8 cellular contexts compared by ENCODE assay signal in the genomic region with DNA sequence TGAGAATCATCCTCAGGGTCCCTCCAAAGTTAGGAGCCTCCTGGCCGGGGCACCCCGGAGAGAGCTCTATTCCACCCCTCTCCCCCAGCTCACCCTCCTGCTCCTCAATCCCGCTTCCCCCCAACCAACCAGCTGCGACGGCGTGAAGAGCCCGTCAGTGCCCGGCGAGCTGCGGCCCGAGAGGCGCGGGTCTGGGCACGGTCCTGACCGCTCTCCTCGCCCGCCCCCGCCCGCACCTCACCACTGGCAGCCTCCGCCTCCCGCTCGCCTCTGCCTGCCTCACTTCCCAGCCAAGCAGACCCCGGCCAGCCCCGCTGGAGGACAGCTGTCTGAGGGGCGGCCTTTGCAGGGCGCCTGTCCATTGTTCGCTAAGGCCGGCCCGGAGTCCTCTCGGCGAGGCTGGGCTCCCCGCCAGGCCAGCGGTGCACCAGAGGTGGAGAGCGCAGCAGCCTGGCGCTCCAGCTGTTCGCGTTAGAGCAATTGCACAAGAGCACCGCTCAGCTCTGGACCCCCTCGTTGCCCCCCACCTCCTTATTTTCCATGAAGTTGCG. TPM values are rescaled to one million over a fixed set of nuclear protein-coding genes. Genes with fewer than 3 reads are reported as not detected.
DNase-seq lines count a peak whose midpoint lies in the region; ATAC-seq and TF ChIP-seq lines count a peak whose summit lies in the region.

No MANE protein-coding gene starts in this region.

- peaks cover 20% of the 10 kb centered on the region for H3K4me1 Mint-ChIP-seq in activated T-cell treated with anti-CD3 and anti-CD28 coated beads, Interleukin-2, amount 50 U/mL, for 4 hours (ENCODE audit: low read depth)

- H3K9ac ChIP-seq in HUES64 (ENCODE audit: low read depth, low read length) = 0 out of 2 replicates have a peak overlapping the region, but pooled peaks have one; percentile 49

- H3K9me3 Mint-ChIP-seq in activated T-cell treated with anti-CD3 and anti-CD28 coated beads, Interleukin-2, amount 50 U/mL, for 4 hours = no peaks in the 10 kb centered on the region

- peaks cover 43% of the 10 kb centered on the region for H3K4me1 ChIP-seq in HUES64 (ENCODE audit: insufficient read depth, low read length)

- H3K36me3 ChIP-seq in HUES64 (ENCODE audit: insufficient read depth, low read length) = no peaks in the 10 kb centered on the region

- no peaks in the 10 kb centered on the region for H3K9me3 ChIP-seq in HUES64 (ENCODE audit: insufficient read depth, low read depth, low read length)

- intact Hi-C loops in head of caudate nucleus (cut with DNase I) = loop anchor here (5.0 kb wide), 3 partner anchors 34 to 374 kb away; a partner anchor contains a TSS

- no peak for DNase-seq in activated T-cell treated with anti-CD3 and anti-CD28 coated beads, Interleukin-2, amount 50 U/mL, for 4 hours
- DNase-seq in head of caudate nucleus (peak in 41 of 42 donors; percentile 27 to 81 (median 61)), nucleus accumbens (lab: John Stamatoyannopoulos, UW) (peak in 42 of 56 donors; percentile 16 to 85 (median 56)), GDM1 (lab: John Stamatoyannopoulos, UW) (no peak)

- no peak for ATAC-seq in activated T-cell treated with anti-CD3 and anti-CD28 coated beads, Interleukin-2, amount 50 U/mL, for 4 hours
- ATAC-seq in GM19455 (IDR thresholded peaks at IDR 0.05; ENCODE audit: unreplicated experiment) (no peak), HG03521 (IDR thresholded peaks at IDR 0.05; ENCODE audit: unreplicated experiment) (no peak)

- H3K27ac ChIP-seq in C4-2B = peak overlapping the region; percentile 36; the same call in 1 of the 2 replicates
- H3K27ac ChIP-seq in HUES64 (ENCODE audit: low read depth, low read length) = no peak overlapping the region

- under 1% methylated on average over 39 of the region's 40 CpGs for WGBS in HUES64

- H3K36me3 Mint-ChIP-seq in activated T-cell treated with anti-CD3 and anti-CD28 coated beads, Interleukin-2, amount 50 U/mL, for 4 hours (ENCODE audit: insufficient read depth) = no peaks in the 10 kb centered on the region

- H3K4me3 ChIP-seq in HUES64 (ENCODE audit: low read length) = peak overlapping the region; percentile 83

- TF ChIP-seq CTCF in C4-2B (conservative IDR thresholded peaks at IDR 0.05) = no peak

- peaks cover 56% of the 10 kb centered on the region for H3K27me3 Mint-ChIP-seq in activated T-cell treated with anti-CD3 and anti-CD28 coated beads, Interleukin-2, amount 50 U/mL, for 4 hours (ENCODE audit: low read depth)

- H3K27me3 ChIP-seq in HUES64 (ENCODE audit: insufficient read depth, low read length) = peaks cover 62% of the 10 kb centered on the region

- H3K4me3 Mint-ChIP-seq in activated T-cell treated with anti-CD3 and anti-CD28 coated beads, Interleukin-2, amount 50 U/mL, for 4 hours = peak overlapping the region; percentile 80

RNA-seq across cellular contexts. Expression of a gene that starts 1.2 kb away (rescaled TPM):
- 4.1 TPM for polyA plus RNA-seq in HUES64 (2013, experiment 1 of 2)
- polyA plus RNA-seq in HUES64 (2013, experiment 2 of 2) = 6.0 TPM
- 1 to 10 TPM; 1.1 to 2.1 (median 1.8) TPM for total RNA-seq in activated T-cell treated with anti-CD3 and anti-CD28 coated beads, Interleukin-2, amount 50 U/mL, for 4 hours

RNA-seq across cellular contexts. Expression of a gene that starts 31.8 kb away (rescaled TPM):
- polyA plus RNA-seq in HUES64 (2013, experiment 1 of 2) = 10.0 TPM
- polyA plus RNA-seq in HUES64 (2013, experiment 2 of 2) = 11.2 TPM
- 10 to 100 TPM; 10.9 to 14.8 (median 12.6) TPM for total RNA-seq in activated T-cell treated with anti-CD3 and anti-CD28 coated beads, Interleukin-2, amount 50 U/mL, for 4 hours

Comparison
In these comparisons a context has a peak if more than half of its experiments do, and no peak if none do; other contexts are left out.
1. DNase-seq: peak in head of caudate nucleus (41 of 42) and nucleus accumbens (42 of 56); none in activated T-cell treated with anti-CD3 and anti-CD28 coated beads, Interleukin-2, amount 50 U/mL, for 4 hours (single experiment) and GDM1 (single experiment).